ENCODE assay signal across 10 cellular contexts in genomic region chr1:223727541-223727940, GRCh38. TPM values are rescaled to one million over a fixed set of nuclear protein-coding genes. Genes with fewer than 3 reads are reported as not detected.
A peak's percentile ranks its signal among the peaks of the same experiment; 100 is the strongest.
DNase-seq lines count a peak whose midpoint lies in the region; ATAC-seq and TF ChIP-seq lines count a peak whose summit lies in the region.
"Had no signal": no experiment of that assay in that cellular context is flagged by ENCODE, and none has a peak within 500 bp of the region (broad histone marks: within the 10 kb centered on the region; RNA-seq: fewer than 3 reads in every experiment).

No MANE protein-coding gene starts in this region.

- H3K27me3 Mint-ChIP-seq in effector memory CD8-positive, alpha-beta T cell: no peaks in the 10 kb centered on the region
- peaks cover 11% of the 10 kb centered on the region for H3K27me3 Mint-ChIP-seq in neural progenitor cell (ENCODE audit: insufficient read depth, low read depth)

- POLR2A ChIA-PET in PC-3 (lab: Charles Lee; ENCODE audit: unreplicated experiment): no interaction called here

- peaks cover 70 to 77% of the 10 kb centered on the region in 2 donors for H3K4me1 Mint-ChIP-seq in effector memory CD8-positive, alpha-beta T cell (ENCODE audit: low read depth in 2 of 2)
- H3K4me1 Mint-ChIP-seq in neural progenitor cell: peaks cover 35% of the 10 kb centered on the region

- peaks cover 31% of the 10 kb centered on the region for H3K36me3 Mint-ChIP-seq in effector memory CD8-positive, alpha-beta T cell (ENCODE audit: insufficient read depth)
- peaks cover 47% of the 10 kb centered on the region for H3K36me3 Mint-ChIP-seq in neural progenitor cell

- no peaks in the 10 kb centered on the region for H3K9me3 ChIP-seq in PC-3 (ENCODE audit: low read length)
- no peaks in the 10 kb centered on the region for H3K9me3 ChIP-seq in aorta (ENCODE audit: control insufficient read depth, low read length)
- H3K9me3 ChIP-seq in neural progenitor cell (ENCODE audit: low read depth): no peaks in the 10 kb centered on the region

- peak overlapping the region; percentile 96 to 97 for H3K27ac Mint-ChIP-seq in effector memory CD8-positive, alpha-beta T cell
- no peak overlapping the region for H3K27ac Mint-ChIP-seq in neural progenitor cell

- DNase-seq in AG09309 (ENCODE audit: low read depth) (no peak), PC-3 (no peak), omental fat pad (ENCODE audit: low spot score) (no peak), NCI-H146 (lab: John Stamatoyannopoulos, UW) (no peak), aorta (no peak), neural progenitor cell (ENCODE audit: low spot score) (no peak)
- no peak for DNase-seq in effector memory CD8-positive, alpha-beta T cell
- DNase-seq: activated CD4-positive, alpha-beta T cell treated with anti-CD3 and anti-CD28 coated beads, Interleukin-2, amount 50 U/mL, for 4 hours; PC-9 had no signal

- no peaks in the 10 kb centered on the region for H3K9me3 Mint-ChIP-seq in effector memory CD8-positive, alpha-beta T cell
- H3K9me3 Mint-ChIP-seq in neural progenitor cell: no peaks in the 10 kb centered on the region

- 89 to 93% methylated on average over 4 of the region's 4 CpGs for WGBS in aorta, 2 donors

- H3K4me1 ChIP-seq in PC-3 (ENCODE audit: insufficient read depth, low read length) (peaks cover 89% of the 10 kb centered on the region), aorta (ENCODE audit: control insufficient read depth in 1 of 2, insufficient read depth in 2 of 2, low read length in 2 of 2) (peaks cover 0 to 8% of the 10 kb centered on the region in 2 donors), neural progenitor cell (peaks cover 6% of the 10 kb centered on the region)

- CTCF ChIA-PET in PC-3 (lab: Charles Lee): no interaction called here

- peak overlapping the region; percentile 87 to 90 for H3K4me3 Mint-ChIP-seq in effector memory CD8-positive, alpha-beta T cell
- no peak overlapping the region for H3K4me3 Mint-ChIP-seq in neural progenitor cell

- no peaks in the 10 kb centered on the region for H3K27me3 ChIP-seq in PC-3 (ENCODE audit: low read length)
- H3K27me3 ChIP-seq in aorta (ENCODE audit: control insufficient read depth in 1 of 2, insufficient read depth in 2 of 2, low read length in 1 of 2): no peaks in the 10 kb centered on the region
- H3K27me3 ChIP-seq in neural progenitor cell: peaks cover 7% of the 10 kb centered on the region

- H4K20me1 ChIP-seq in PC-3 (ENCODE audit: low read length): peaks cover 15% of the 10 kb centered on the region
- no peaks in the 10 kb centered on the region for H4K20me1 ChIP-seq in neural progenitor cell (ENCODE audit: low read depth)

- H3K9ac ChIP-seq in PC-3 (ENCODE audit: low read length) (peak overlapping the region; percentile 59; the same call in 1 of the 2 replicates), neural progenitor cell (no peak overlapping the region)

- H3F3A ChIP-seq in PC-3 (ENCODE audit: low read length, unreplicated experiment): peaks cover 11% of the 10 kb centered on the region
- no peaks in the 10 kb centered on the region for H3F3A ChIP-seq in neural progenitor cell (ENCODE audit: low read depth)

- peaks cover 100% of the 10 kb centered on the region for H3K79me2 ChIP-seq in PC-3 (ENCODE audit: low read length)
- H3K79me2 ChIP-seq in neural progenitor cell (ENCODE audit: low read depth): no peaks in the 10 kb centered on the region

- TF ChIP-seq CTCF in AG09309 (IDR thresholded peaks at IDR 0.05; ENCODE audit: control insufficient read depth, insufficient read depth, low read depth, low read length, missing control alignments): no peak
- no peak for TF ChIP-seq CTCF in PC-3 (conservative IDR thresholded peaks at IDR 0.05; ENCODE audit: low read depth, low read length)
- TF ChIP-seq CTCF in omental fat pad (IDR thresholded peaks at IDR 0.05): no peak
- no peak for TF ChIP-seq CTCF in neural progenitor cell (IDR thresholded peaks at IDR 0.05)

- no peaks in the 10 kb centered on the region for H3K9me2 ChIP-seq in PC-3 (replicated peaks; ENCODE audit: low read length)

- no peak overlapping the region for H2AFZ ChIP-seq in PC-3 (ENCODE audit: low read length)
- H2AFZ ChIP-seq in neural progenitor cell (replicated peaks): no peak overlapping the region
- H2AFZ ChIP-seq: PC-9 had no signal

- no peak for ATAC-seq in PC-3
- ATAC-seq in effector memory CD8-positive, alpha-beta T cell (replicated peaks): no peak
- peak; percentile 41 for ATAC-seq in omental fat pad (ENCODE audit: low FRiP score)
- ATAC-seq in GM18868 (IDR thresholded peaks at IDR 0.05; ENCODE audit: unreplicated experiment): no peak
- ATAC-seq in aorta (ENCODE audit: low FRiP score): no peak

- H3K4me2 ChIP-seq in PC-3 (ENCODE audit: low read length) (peak overlapping the region; percentile 70; the same call in 1 of the 2 replicates), neural progenitor cell (no peak overlapping the region)

- no TSS peak for BruUV-seq in PC-3 (replicated peaks; lab: Mats Ljungman, UMichigan)

- intact Hi-C loops in PC-3 (cut with micrococcal nuclease) (no loop called here), aorta (cut with DNase I) (no loop called here)

- H3K36me3 ChIP-seq in PC-3 (ENCODE audit: low read depth, low read length) (peaks cover 55% of the 10 kb centered on the region), aorta (ENCODE audit: control insufficient read depth in 1 of 2, insufficient read depth in 2 of 2, low read length in 1 of 2) (no peaks in the 10 kb centered on the region), neural progenitor cell (no peaks in the 10 kb centered on the region)

- peak overlapping the region; percentile 9; the same call in 1 of the 2 replicates for H3K4me3 ChIP-seq in AG09309 (ENCODE audit: control insufficient read depth, low read depth, low read length)
- H3K4me3 ChIP-seq in PC-3 (ENCODE audit: low read length): no peak overlapping the region
- H3K4me3 ChIP-seq in aorta (ENCODE audit: low read length in 2 of 2): no peak overlapping the region
- H3K4me3 ChIP-seq in neural progenitor cell: no peak overlapping the region
- H3K4me3 ChIP-seq: PC-9 had no signal

- peak overlapping the region; percentile 88 for H3K27ac ChIP-seq in PC-3 (ENCODE audit: low read length)
- H3K27ac ChIP-seq in aorta (ENCODE audit: low read depth in 1 of 2, low read length in 2 of 2): peak overlapping the region in 1 of 2 donors; percentile 14
- no peak overlapping the region for H3K27ac ChIP-seq in neural progenitor cell

RNA-seq across cellular contexts. Expression of gene CAPN2, which starts 15.2 kb away (rescaled TPM):
- total RNA-seq in PC-3 (2014; rRNA removed) (1,259 and 1,457 TPM in 2 replicates), omental fat pad (100 to 1,000 TPM; 171 to 314 (median 229) TPM), aorta (100 to 1,000 TPM; 208 to 213 TPM), neural progenitor cell (ENCODE audit: low replicate concordance) (61.7 and 64.2 TPM in 2 replicates)
- 100 to 1,000 TPM in 1 of 2 donors, 10 to 100 TPM in 1; 99.8 to 190 TPM for polyA plus RNA-seq in aorta
